29 cellular contexts compared by ENCODE assay signal in the genomic region with DNA sequence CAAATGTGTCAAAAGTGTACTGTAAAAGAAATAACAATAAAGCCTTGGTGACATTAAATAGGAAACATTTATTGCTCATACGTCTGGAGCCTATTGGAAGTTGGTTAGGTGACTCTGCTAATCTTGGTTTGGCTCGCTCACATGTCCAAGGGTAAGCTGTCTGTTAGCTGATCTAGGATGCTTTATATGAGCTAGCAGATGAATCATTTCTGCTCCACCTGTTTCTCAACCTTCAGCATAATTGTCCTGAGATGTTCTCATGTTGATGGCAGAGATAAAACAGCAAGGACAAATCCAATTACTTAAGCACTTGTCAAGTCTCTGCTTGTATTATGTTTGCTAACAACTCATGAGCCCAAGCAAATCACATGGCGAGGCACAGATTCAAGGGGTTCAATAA. TPM values are rescaled to one million over a fixed set of nuclear protein-coding genes. Genes with fewer than 3 reads are reported as not detected.
"Had no signal": no experiment of that assay in that cellular context is flagged by ENCODE, and none has a peak within 500 bp of the region (broad histone marks: within the 10 kb centered on the region; RNA-seq: fewer than 3 reads in every experiment).

No MANE protein-coding gene starts in this region.

- H3K9me3 ChIP-seq: body of pancreas, esophagus squamous epithelium, gastrocnemius medialis, sigmoid colon, transverse colon, uterus had no signal

- H3K9me3 Mint-ChIP-seq: activated naive CD8-positive, alpha-beta T cell treated with anti-CD3 and anti-CD28 coated beads, Interleukin-2, amount 50 U/mL, for 24 hours; natural killer cell had no signal

- H3K4me1 ChIP-seq: body of pancreas, esophagus squamous epithelium, gastrocnemius medialis, heart left ventricle, sigmoid colon, transverse colon, uterus had no signal

- ATAC-seq: activated CD4-positive, CD25-positive, alpha-beta regulatory T cell treated with anti-CD3 and anti-CD28 coated beads, Interleukin-2, amount 50 U/mL, for 24 hours; activated CD8-positive, alpha-beta memory T cell treated with anti-CD3 and anti-CD28 coated beads, Interleukin-2, amount 10 ng/mL, durations not matched to agents 7 days and 5 days; activated CD8-positive, alpha-beta T cell treated with anti-CD3 and anti-CD28 coated beads for 36 hours; activated naive CD8-positive, alpha-beta T cell treated with anti-CD3 and anti-CD28 coated beads, Interleukin-2, amount 50 U/mL, for 24 hours; body of pancreas; gastrocnemius medialis; heart left ventricle; left ventricle myocardium superior; natural killer cell; stimulated activated naive B cell treated with anti-CD40 and anti-IgM and Interleukin-4, amounts not matched to agents 10 μg/mL and 1 μg/mL and 100 μg/mL, for 72 hours had no signal

- FAIRE-seq: islet of Langerhans had no signal

- H3K4me1 Mint-ChIP-seq: activated CD4-positive, alpha-beta T cell treated with anti-CD3 and anti-CD28 coated beads, Interleukin-2, amount 10 ng/mL, durations not matched to agents 7 days and 5 days; activated CD8-positive, alpha-beta memory T cell treated with anti-CD3 and anti-CD28 coated beads, Interleukin-2, amount 10 ng/mL, durations not matched to agents 7 days and 5 days; activated naive CD8-positive, alpha-beta T cell treated with anti-CD3 and anti-CD28 coated beads, Interleukin-2, amount 50 U/mL, for 24 hours; natural killer cell had no signal

- H3K4me2 ChIP-seq: smooth muscle cell had no signal

- DNase-seq: activated CD4-positive, alpha-beta T cell treated with anti-CD3 and anti-CD28 coated beads, Interleukin-2, amount 10 ng/mL, durations not matched to agents 7 days and 5 days; activated CD8-positive, alpha-beta memory T cell treated with anti-CD3 and anti-CD28 coated beads, Interleukin-2, amount 10 ng/mL, durations not matched to agents 7 days and 5 days; activated CD8-positive, alpha-beta T cell treated with anti-CD3 and anti-CD28 coated beads for 36 hours; activated gamma-delta T cell; activated naive CD4-positive, alpha-beta T cell treated with anti-CD3 and anti-CD28 coated beads, Interleukin-2, amount 50 U/mL, for 16 hours; activated naive CD8-positive, alpha-beta T cell treated with anti-CD3 and anti-CD28 coated beads, Interleukin-2, amount 50 U/mL, for 24 hours; activated T-cell treated with anti-CD3 and anti-CD28 coated beads for 4 hours; anterior cingulate cortex; body of pancreas; caudate nucleus; dermis blood vessel endothelial cell; effector CD8-positive, alpha-beta T cell; esophagus squamous epithelium; gastrocnemius medialis; heart left ventricle; left ventricle myocardium superior; midbrain; natural killer cell; retina; sigmoid colon; stimulated activated CD4-positive, alpha-beta T cell treated with anti-CD3 and anti-CD28 coated beads, Interleukin-15, amount 100 ng/mL, for 24 hours; stimulated activated naive B cell treated with anti-CD40 and anti-IgM and Interleukin-4, amounts not matched to agents 10 μg/mL and 1 μg/mL and 100 μg/mL, for 72 hours; transverse colon; uterus had no signal

- H3K36me3 ChIP-seq: esophagus squamous epithelium, gastrocnemius medialis, heart left ventricle, sigmoid colon, transverse colon, uterus had no signal

- H3K4me3 ChIP-seq: body of pancreas, esophagus squamous epithelium, gastrocnemius medialis, heart left ventricle, sigmoid colon, smooth muscle cell, transverse colon, uterus had no signal

- H3K27ac ChIP-seq: body of pancreas, esophagus squamous epithelium, gastrocnemius medialis, heart left ventricle, sigmoid colon, transverse colon, uterus had no signal

- H3K27me3 Mint-ChIP-seq: activated CD8-positive, alpha-beta T cell treated with anti-CD3 and anti-CD28 coated beads for 36 hours; activated naive CD8-positive, alpha-beta T cell treated with anti-CD3 and anti-CD28 coated beads, Interleukin-2, amount 50 U/mL, for 24 hours; stimulated activated naive B cell treated with anti-CD40 and anti-IgM and Interleukin-4, amounts not matched to agents 10 μg/mL and 1 μg/mL and 100 μg/mL, for 72 hours had no signal

- H3K36me3 Mint-ChIP-seq: natural killer cell had no signal

- H3K27me3 ChIP-seq: body of pancreas, esophagus squamous epithelium, gastrocnemius medialis, sigmoid colon, transverse colon, uterus had no signal

- H3K27ac Mint-ChIP-seq: activated CD4-positive, alpha-beta T cell treated with anti-CD3 and anti-CD28 coated beads, Interleukin-2, amount 10 ng/mL, durations not matched to agents 7 days and 5 days; activated CD8-positive, alpha-beta memory T cell treated with anti-CD3 and anti-CD28 coated beads, Interleukin-2, amount 10 ng/mL, durations not matched to agents 7 days and 5 days; activated CD8-positive, alpha-beta T cell treated with anti-CD3 and anti-CD28 coated beads for 36 hours; activated naive CD8-positive, alpha-beta T cell treated with anti-CD3 and anti-CD28 coated beads, Interleukin-2, amount 50 U/mL, for 24 hours; activated T-helper 1 cell treated with anti-CD3 and anti-CD28 coated beads, Interleukin-12 subunit alpha, Interleukin-12 subunit beta, Interleukin-2, Interleukin-4 antibody, amounts not matched to agents 30 ng/mL and 10 ng/mL and 1 ng/mL, durations not matched to agents 14 hours and 24 hours and 36 hours; natural killer cell; progenitor cell of endocrine pancreas; stimulated activated naive B cell treated with anti-CD40 and anti-IgM and Interleukin-4, amounts not matched to agents 10 μg/mL and 1 μg/mL and 100 μg/mL, for 72 hours had no signal

- H3K4me3 Mint-ChIP-seq: activated CD4-positive, alpha-beta T cell treated with anti-CD3 and anti-CD28 coated beads, Interleukin-2, amount 10 ng/mL, durations not matched to agents 7 days and 5 days; activated CD8-positive, alpha-beta memory T cell treated with anti-CD3 and anti-CD28 coated beads, Interleukin-2, amount 10 ng/mL, durations not matched to agents 7 days and 5 days; activated CD8-positive, alpha-beta T cell treated with anti-CD3 and anti-CD28 coated beads for 36 hours; activated naive CD8-positive, alpha-beta T cell treated with anti-CD3 and anti-CD28 coated beads, Interleukin-2, amount 50 U/mL, for 24 hours; activated T-helper 1 cell treated with anti-CD3 and anti-CD28 coated beads, Interleukin-12 subunit alpha, Interleukin-12 subunit beta, Interleukin-2, Interleukin-4 antibody, amounts not matched to agents 30 ng/mL and 10 ng/mL and 1 ng/mL, durations not matched to agents 14 hours and 24 hours and 36 hours; natural killer cell; stimulated activated naive B cell treated with anti-CD40 and anti-IgM and Interleukin-4, amounts not matched to agents 10 μg/mL and 1 μg/mL and 100 μg/mL, for 72 hours had no signal

RNA-seq across cellular contexts. Expression of gene CD53, which starts 56.0 kb away (rescaled TPM):
- total RNA-seq: dermis blood vessel endothelial cell, progenitor cell of endocrine pancreas, smooth muscle cell had no signal
- polyA plus RNA-seq: smooth muscle cell had no signal
